23 cellular contexts compared by ENCODE assay signal in genomic region chr2:202639233-202639632, GRCh38. TPM values are rescaled to one million over a fixed set of nuclear protein-coding genes. Genes with fewer than 3 reads are reported as not detected.
DNase-seq lines count a peak whose midpoint lies in the region; ATAC-seq and TF ChIP-seq lines count a peak whose summit lies in the region.
"Had no signal": no experiment of that assay in that cellular context is flagged by ENCODE, and none has a peak within 500 bp of the region (broad histone marks: within the 10 kb centered on the region; RNA-seq: fewer than 3 reads in every experiment).

No MANE protein-coding gene starts in this region.

- H3K27me3 ChIP-seq in CD4-positive, alpha-beta T cell (ENCODE audit: control insufficient read depth, insufficient read depth, low read length): no peaks in the 10 kb centered on the region
- H3K27me3 ChIP-seq in DND-41 (ENCODE audit: insufficient read depth, low read length, poor library complexity) (no peaks in the 10 kb centered on the region), spleen (replicated peaks in 1 of 7) (no peaks in the 10 kb centered on the region)
- H3K27me3 ChIP-seq: heart right ventricle, testis had no signal

- peak overlapping the region; percentile 84 for H3K4me3 Mint-ChIP-seq in CD4-positive, alpha-beta T cell
- peak overlapping the region; percentile 26 for H3K4me3 Mint-ChIP-seq in activated T-helper 1 cell treated with anti-CD3 and anti-CD28 coated beads, Interleukin-12 subunit alpha, Interleukin-12 subunit beta, Interleukin-2, Interleukin-4 antibody, amounts not matched to agents 30 ng/mL and 10 ng/mL and 1 ng/mL, durations not matched to agents 14 hours and 24 hours and 36 hours
- peak overlapping the region; percentile 42 for H3K4me3 Mint-ChIP-seq in memory B cell
- H3K4me3 Mint-ChIP-seq: WTC11 had no signal

- peak overlapping the region; percentile 29; the same call in 1 of the 2 replicates for H3K4me2 ChIP-seq in DND-41 (ENCODE audit: insufficient read depth, low read length)
- H3K4me2 ChIP-seq: KMS-11 had no signal

- no peak overlapping the region for H3K4me3 ChIP-seq in DND-41 (ENCODE audit: low read depth in 1 of 2, low read length in 2 of 2)
- H3K4me3 ChIP-seq in spleen: no peak overlapping the region
- H3K4me3 ChIP-seq: heart right ventricle, skin epidermis, testis had no signal

- no peak for DNase-seq in CD4-positive, alpha-beta T cell
- DNase-seq in DND-41 (no peak), memory B cell (ENCODE audit: low spot score in 2 of 2) (no peak), spleen (no peak), left colon (no peak), GF-D8 (lab: John Stamatoyannopoulos, UW) (no peak)
- DNase-seq in activated T-helper 1 cell treated with anti-CD3 and anti-CD28 coated beads, Interleukin-12 subunit alpha, Interleukin-12 subunit beta, Interleukin-2, Interleukin-4 antibody, amounts not matched to agents 30 ng/mL and 10 ng/mL and 1 ng/mL, durations not matched to agents 14 hours and 24 hours and 36 hours (ENCODE audit: low spot score): no peak
- no peak for DNase-seq in activated CD8-positive, alpha-beta memory T cell treated with anti-CD3 and anti-CD28 coated beads for 24 hours
- DNase-seq: activated CD8-positive, alpha-beta memory T cell treated with anti-CD3 and anti-CD28 coated beads, Interleukin-2, amount 50 U/mL, for 48 hours; AML-193; effector CD8-positive, alpha-beta T cell; heart right ventricle; NCI-H1105; NCI-H2107; NCI-H524; stimulated activated CD4-positive, alpha-beta T cell treated with anti-CD3 and anti-CD28 coated beads, Interleukin-4, amount 100 ng/mL, for 4 hours; testis had no signal

- peak overlapping the region; percentile 98 for H3K27ac Mint-ChIP-seq in CD4-positive, alpha-beta T cell
- peak overlapping the region; percentile 56 for H3K27ac Mint-ChIP-seq in activated T-helper 1 cell treated with anti-CD3 and anti-CD28 coated beads, Interleukin-12 subunit alpha, Interleukin-12 subunit beta, Interleukin-2, Interleukin-4 antibody, amounts not matched to agents 30 ng/mL and 10 ng/mL and 1 ng/mL, durations not matched to agents 14 hours and 24 hours and 36 hours
- H3K27ac Mint-ChIP-seq in memory B cell: peak overlapping the region; percentile 76
- H3K27ac Mint-ChIP-seq: progenitor cell of endocrine pancreas, WTC11 had no signal

- H3K9me3 Mint-ChIP-seq in CD4-positive, alpha-beta T cell: no peaks in the 10 kb centered on the region
- H3K9me3 Mint-ChIP-seq in activated T-helper 1 cell treated with anti-CD3 and anti-CD28 coated beads, Interleukin-12 subunit alpha, Interleukin-12 subunit beta, Interleukin-2, Interleukin-4 antibody, amounts not matched to agents 30 ng/mL and 10 ng/mL and 1 ng/mL, durations not matched to agents 14 hours and 24 hours and 36 hours: no peaks in the 10 kb centered on the region
- peaks cover 2% of the 10 kb centered on the region for H3K9me3 Mint-ChIP-seq in memory B cell
- H3K9me3 Mint-ChIP-seq: WTC11 had no signal

- no peak overlapping the region for H3K9ac ChIP-seq in DND-41 (ENCODE audit: low read depth, low read length)
- H3K9ac ChIP-seq: KMS-11 had no signal

- H3K36me3 Mint-ChIP-seq in CD4-positive, alpha-beta T cell (ENCODE audit: low read depth): peaks cover 26% of the 10 kb centered on the region
- H3K36me3 Mint-ChIP-seq in activated T-helper 1 cell treated with anti-CD3 and anti-CD28 coated beads, Interleukin-12 subunit alpha, Interleukin-12 subunit beta, Interleukin-2, Interleukin-4 antibody, amounts not matched to agents 30 ng/mL and 10 ng/mL and 1 ng/mL, durations not matched to agents 14 hours and 24 hours and 36 hours (ENCODE audit: low read depth): peaks cover 3% of the 10 kb centered on the region
- peaks cover 13% of the 10 kb centered on the region for H3K36me3 Mint-ChIP-seq in memory B cell

- peaks cover 77% of the 10 kb centered on the region for H3K4me1 ChIP-seq in DND-41 (ENCODE audit: insufficient read depth, low read length)
- peaks cover 32 to 88% (median 72%) of the 10 kb centered on the region in 6 donors for H3K4me1 ChIP-seq in spleen

- POLR2A ChIA-PET in CD4-positive, alpha-beta T cell (lab: Charles Lee): interaction anchor here (1.0 to 1.4 kb wide), 2 partner anchors 9 to 12 kb away, joined by 3 to 4 read pairs; no protein-coding TSS in a partner anchor

- H3K4me1 Mint-ChIP-seq in CD4-positive, alpha-beta T cell (ENCODE audit: low read depth): peaks cover 60% of the 10 kb centered on the region
- H3K4me1 Mint-ChIP-seq in activated T-helper 1 cell treated with anti-CD3 and anti-CD28 coated beads, Interleukin-12 subunit alpha, Interleukin-12 subunit beta, Interleukin-2, Interleukin-4 antibody, amounts not matched to agents 30 ng/mL and 10 ng/mL and 1 ng/mL, durations not matched to agents 14 hours and 24 hours and 36 hours (ENCODE audit: low read depth): peaks cover 50% of the 10 kb centered on the region
- H3K4me1 Mint-ChIP-seq in memory B cell: peaks cover 34% of the 10 kb centered on the region

- TF ChIP-seq POLR2A in spleen (IDR thresholded peaks at IDR 0.05): no peak

- 83 to 90% (median 84%) methylated on average over 3 of the region's 3 CpGs for WGBS in spleen, 5 donors

- no peaks in the 10 kb centered on the region for H3K27me3 Mint-ChIP-seq in CD4-positive, alpha-beta T cell
- H3K27me3 Mint-ChIP-seq in activated T-helper 1 cell treated with anti-CD3 and anti-CD28 coated beads, Interleukin-12 subunit alpha, Interleukin-12 subunit beta, Interleukin-2, Interleukin-4 antibody, amounts not matched to agents 30 ng/mL and 10 ng/mL and 1 ng/mL, durations not matched to agents 14 hours and 24 hours and 36 hours (ENCODE audit: insufficient read depth): peaks cover 2% of the 10 kb centered on the region
- H3K27me3 Mint-ChIP-seq in memory B cell: no peaks in the 10 kb centered on the region
- H3K27me3 Mint-ChIP-seq: progenitor cell of endocrine pancreas had no signal

- H3K9me3 ChIP-seq in CD4-positive, alpha-beta T cell (ENCODE audit: control insufficient read depth, low read length): no peaks in the 10 kb centered on the region
- H3K9me3 ChIP-seq in DND-41 (ENCODE audit: insufficient read depth, low read length, severe bottlenecking): no peaks in the 10 kb centered on the region
- no peaks in the 10 kb centered on the region for H3K9me3 ChIP-seq in spleen
- H3K9me3 ChIP-seq: heart right ventricle, testis had no signal

- H2AFZ ChIP-seq in DND-41 (ENCODE audit: low read depth, low read length): no peak overlapping the region

- TF ChIP-seq CTCF in CD4-positive, alpha-beta T cell (IDR thresholded peaks at IDR 0.05): no peak
- TF ChIP-seq CTCF in DND-41 (IDR thresholded peaks at IDR 0.05; ENCODE audit: borderline replicate concordance, extremely low read depth, low read length, poor library complexity, severe bottlenecking) (no peak), spleen (IDR thresholded peaks at IDR 0.05 in 8 of 11, conservative IDR thresholded peaks at IDR 0.05 in 3 of 11) (no peak)

- CTCF ChIA-PET in CD4-positive, alpha-beta T cell (lab: Charles Lee): no interaction called here

- no peak for ATAC-seq in CD4-positive, alpha-beta T cell (ENCODE audit: poor library complexity)
- no peak for ATAC-seq in DND-41 (ENCODE audit: insufficient read depth, low read depth)
- ATAC-seq in memory B cell (ENCODE audit: low read depth): no peak
- no peak for ATAC-seq in left colon
- ATAC-seq: HCT116, heart right ventricle, Right ventricle myocardium inferior, WTC11 had no signal

- H4K20me1 ChIP-seq in DND-41 (ENCODE audit: insufficient read depth, low read length): peaks cover 10% of the 10 kb centered on the region; the same call in 1 of the 2 replicates

- H3K36me3 ChIP-seq in DND-41 (ENCODE audit: insufficient read depth, low read length) (no peaks in the 10 kb centered on the region), spleen (no peaks in the 10 kb centered on the region)
- H3K36me3 ChIP-seq: heart right ventricle had no signal

- intact Hi-C loops in CD4-positive, alpha-beta T cell (cut with DNase I, micrococcal nuclease): loop anchor here (5.0 to 10.0 kb wide), 7 partner anchors 33 to 854 kb away; partner anchors contain the start of genes ALS2 (in 1 of the 2), BMPR2 (in 1 of the 2), CARF (in 1 of the 2) and FZD7 (in 1 of the 2)
- intact Hi-C loops in activated T-helper 1 cell treated with anti-CD3 and anti-CD28 coated beads, Interleukin-12 subunit alpha, Interleukin-12 subunit beta, Interleukin-2, Interleukin-4 antibody, amounts not matched to agents 30 ng/mL and 10 ng/mL and 1 ng/mL, durations not matched to agents 14 hours and 24 hours and 36 hours (cut with micrococcal nuclease): loop anchor here (1.0 to 10.0 kb wide), 8 partner anchors 30 to 1384 kb away; partner anchors contain the start of gene CD28
- intact Hi-C loops in spleen (cut with DNase I; ENCODE audit: low total_unique reads) (no loop called here), left colon (cut with DNase I, micrococcal nuclease) (no loop called here)

- peaks cover 88% of the 10 kb centered on the region for H3K79me2 ChIP-seq in DND-41 (ENCODE audit: insufficient read depth, low read length)

- H3K27ac ChIP-seq in CD4-positive, alpha-beta T cell (ENCODE audit: low read depth, low read length): peak overlapping the region; percentile 47
- H3K27ac ChIP-seq in DND-41 (ENCODE audit: low read length) (no peak overlapping the region), spleen (peak overlapping the region in 4 of 8 donors; percentile 20 to 98 (median 72))
- H3K27ac ChIP-seq: heart right ventricle, KMS-11, testis had no signal

RNA-seq across cellular contexts. Expression of gene FAM117B, which starts 4.5 kb away (rescaled TPM):
- total RNA-seq in CD4-positive, alpha-beta T cell: 10 to 100 TPM; 46.8 to 50.4 TPM
- 9.3 and 9.5 TPM in 2 replicates for total RNA-seq in activated T-helper 1 cell treated with anti-CD3 and anti-CD28 coated beads, Interleukin-12 subunit alpha, Interleukin-12 subunit beta, Interleukin-2, Interleukin-4 antibody, amounts not matched to agents 30 ng/mL and 10 ng/mL and 1 ng/mL, durations not matched to agents 14 hours and 24 hours and 36 hours
- total RNA-seq in spleen: 10 to 100 TPM; 10.2 to 28.0 (median 16.8) TPM
- 1 to 10 TPM; 4.8 to 6.7 (median 5.6) TPM for polyA plus RNA-seq in spleen
- 10 to 100 TPM; 16.1 to 17.7 TPM for total RNA-seq in left colon

Comparison
In these comparisons a context has a peak if more than half of its experiments do, and no peak if none do; other contexts are left out.
1. H3K4me3 Mint-ChIP-seq: peak in every context shown above with its lines; median percentile 84 in CD4-positive, alpha-beta T cell; 42 in memory B cell; 26 in activated T-helper 1 cell treated with anti-CD3 and anti-CD28 coated beads, Interleukin-12 subunit alpha, Interleukin-12 subunit beta, Interleukin-2, Interleukin-4 antibody, amounts not matched to agents 30 ng/mL and 10 ng/mL and 1 ng/mL, durations not matched to agents 14 hours and 24 hours and 36 hours.
2. intact Hi-C loops: an anchor here in CD4-positive, alpha-beta T cell (5.0 to 10.0 kb wide) and activated T-helper 1 cell treated with anti-CD3 and anti-CD28 coated beads, Interleukin-12 subunit alpha, Interleukin-12 subunit beta, Interleukin-2, Interleukin-4 antibody, amounts not matched to agents 30 ng/mL and 10 ng/mL and 1 ng/mL, durations not matched to agents 14 hours and 24 hours and 36 hours (1.0 to 10.0 kb wide); none called in spleen and left colon.